12 cellular contexts compared by ENCODE assay signal in genomic region chr19:6633456-6633813, GRCh38. TPM values are rescaled to one million over a fixed set of nuclear protein-coding genes. Genes with fewer than 3 reads are reported as not detected.
DNase-seq lines count a peak whose midpoint lies in the region; ATAC-seq and TF ChIP-seq lines count a peak whose summit lies in the region.
"Not testable (repeated sequence)": the region's sequence is repeated elsewhere in the genome, so short reads cannot be mapped to it uniquely, and the experiment has no call there.
"Had no signal": no experiment of that assay in that cellular context is flagged by ENCODE, and none has a peak within 500 bp of the region (broad histone marks: within the 10 kb centered on the region; RNA-seq: fewer than 3 reads in every experiment).

No MANE protein-coding gene starts in this region.

- not testable (repeated sequence) for H3K18ac ChIP-seq in H9 (ENCODE audit: insufficient read length, low read depth, low read length)

- H2AK5ac ChIP-seq in H9 (ENCODE audit: insufficient read length, low read length), result not testable (repeated sequence)

- not testable (repeated sequence) for H3K23ac ChIP-seq in H9 (ENCODE audit: insufficient read length, low read depth, low read length)

- H3K79me1 ChIP-seq in H9 (ENCODE audit: insufficient read depth, low read depth, low read length, poor library complexity, severe bottlenecking), result not testable (repeated sequence)

- H3K27me3 Mint-ChIP-seq in H9 (ENCODE audit: low read depth), result peaks cover 20% of the 10 kb centered on the region
- not testable (repeated sequence) for H3K27me3 Mint-ChIP-seq in T-helper 17 cell; activated CD8-positive, alpha-beta T cell treated with anti-CD3 and anti-CD28 coated beads for 36 hours

- H4K5ac ChIP-seq in H9 (ENCODE audit: insufficient read length, low read depth, low read length), result not testable (repeated sequence)

- not testable (repeated sequence) for H2BK12ac ChIP-seq in H9 (ENCODE audit: insufficient read length, low read depth, low read length)

- not testable (repeated sequence) for H3K4ac ChIP-seq in H9 (ENCODE audit: low read depth, low read length)

- not testable (repeated sequence) for BruUV-seq in A673 (replicated peaks; lab: Mats Ljungman, UMichigan); OCI-LY7 (replicated peaks; lab: Mats Ljungman, UMichigan)

- H3K36me3 Mint-ChIP-seq in H9 (ENCODE audit: insufficient read depth in 1 of 3, low read depth in 3 of 3); T-helper 17 cell (ENCODE audit: low read depth); activated CD8-positive, alpha-beta T cell treated with anti-CD3 and anti-CD28 coated beads for 36 hours (ENCODE audit: low read depth): not testable (repeated sequence)

- H4K91ac ChIP-seq in H9 (ENCODE audit: insufficient read length, low read depth, low read length), result not testable (repeated sequence)

- not testable (repeated sequence) for H3T11ph ChIP-seq in H9 (ENCODE audit: low read length)

- CTCF ChIA-PET in A673 (lab: Charles Lee), result interaction anchor here (0.6 to 0.9 kb wide), 2 partner anchors 117 to 230 kb away, joined by 3 to 5 read pairs; no protein-coding TSS in a partner anchor
- CTCF ChIA-PET in OCI-LY7 (lab: Charles Lee; ENCODE audit: unreplicated experiment), result not testable (repeated sequence)
- CTCF ChIA-PET in activated CD8-positive, alpha-beta T cell treated with anti-CD3 and anti-CD28 coated beads for 36 hours (lab: Charles Lee), result interaction anchor here (0.7 to 4.6 kb wide), 21 partner anchors 9 to 311 kb away, joined by 3 to 37 read pairs (median 4); partner anchors contain the start of gene GPR108

- intact Hi-C loops in A673 (cut with micrococcal nuclease; ENCODE audit: unreplicated experiment) (loop anchor here (2.0 to 5.0 kb wide), 2 partner anchors 104 to 117 kb away; partner anchors contain the start of genes GPR108 and TRIP10), OCI-LY7 (cut with micrococcal nuclease; ENCODE audit: unreplicated experiment) (loop anchor here (1.0 to 2.0 kb wide), 3 partner anchors 43 to 117 kb away; partner anchors contain the start of genes CD70 and GPR108)
- intact Hi-C loops in activated CD8-positive, alpha-beta T cell treated with anti-CD3 and anti-CD28 coated beads for 36 hours (cut with micrococcal nuclease), result loop anchor here (2.0 to 5.0 kb wide), 2 partner anchors 116 to 229 kb away; no protein-coding TSS in a partner anchor

- not testable (repeated sequence) for H3K9me3 ChIP-seq in A673 (ENCODE audit: low read depth, low read length, poor library complexity, severe bottlenecking); H9 (ENCODE audit: control insufficient read depth, low read depth, low read length); OCI-LY7 (ENCODE audit: low read length); T-helper 17 cell (ENCODE audit: control insufficient read depth, low read length, poor library complexity, severe bottlenecking); cardiac muscle cell (ENCODE audit: low read depth); osteoblast (ENCODE audit: low read depth, low read length)

- H3K9me2 ChIP-seq in OCI-LY7 (ENCODE audit: insufficient read depth, low read length), result not testable (repeated sequence)

- H3K27ac Mint-ChIP-seq in H9; activated CD8-positive, alpha-beta T cell treated with anti-CD3 and anti-CD28 coated beads for 36 hours: not testable (repeated sequence)
- H3K27ac Mint-ChIP-seq in T-helper 17 cell, result peak overlapping the region; percentile 49

- WGBS in H9 (ENCODE audit: extremely low coverage, insufficient read length, low lambda C conversion rate), result no CpG with 5 or more reads among the region's 4 CpGs

- H2BK15ac ChIP-seq in H9 (ENCODE audit: low read depth, low read length), result not testable (repeated sequence)

- not testable (repeated sequence) for H3K9ac ChIP-seq in H9 (ENCODE audit: extremely low read depth, insufficient read length, low read length)

- peaks cover 15 to 53% of the 10 kb centered on the region in 2 experiments for H3K9me3 Mint-ChIP-seq in H9
- H3K9me3 Mint-ChIP-seq in activated CD8-positive, alpha-beta T cell treated with anti-CD3 and anti-CD28 coated beads for 36 hours, result not testable (repeated sequence)

- not testable (repeated sequence) for H2AFZ ChIP-seq in H9 (ENCODE audit: low read length); OCI-LY7 (ENCODE audit: low read length); osteoblast (ENCODE audit: low read length)

- not testable (repeated sequence) for ATAC-seq in T-helper 17 cell; activated CD8-positive, alpha-beta T cell treated with anti-CD3 and anti-CD28 coated beads for 36 hours

- POLR2A ChIA-PET in A673 (lab: Charles Lee; ENCODE audit: low non-redundant PET); activated CD8-positive, alpha-beta T cell treated with anti-CD3 and anti-CD28 coated beads for 36 hours (lab: Charles Lee): not testable (repeated sequence)
- POLR2A ChIA-PET in OCI-LY7 (lab: Charles Lee), result interaction anchor here (0.6 kb wide), 1 partner anchor 159 kb away, joined by 6 read pairs; no protein-coding TSS in a partner anchor

- H3K4me2 ChIP-seq in H9 (ENCODE audit: insufficient read depth, insufficient read length, low read length); OCI-LY7 (ENCODE audit: low read length); osteoblast (ENCODE audit: insufficient read depth, low read length): not testable (repeated sequence)

- not testable (repeated sequence) for H3K36me3 ChIP-seq in A673 (ENCODE audit: insufficient read depth, low read length, poor library complexity, severe bottlenecking); OCI-LY7 (ENCODE audit: insufficient read depth, low read length); cardiac muscle cell; osteoblast (ENCODE audit: insufficient read depth, low read length)

- not testable (repeated sequence) for DNase-seq in A673 (ENCODE audit: low spot score); H9; OCI-LY7 (ENCODE audit: low spot score); T-helper 17 cell; activated CD8-positive, alpha-beta T cell treated with anti-CD3 and anti-CD28 coated beads for 36 hours; cardiac muscle cell (ENCODE audit: low read depth in 1 of 2, low spot score in 1 of 2); osteoblast (ENCODE audit: insufficient read length, low spot score, missing footprints)

- H2BK5ac ChIP-seq in H9 (ENCODE audit: insufficient read length, low read length), result not testable (repeated sequence)

- H2BK120ac ChIP-seq in H9 (ENCODE audit: low read depth, low read length, poor library complexity, severe bottlenecking), result not testable (repeated sequence)

- H3K14ac ChIP-seq in H9 (ENCODE audit: insufficient read depth, low read length), result not testable (repeated sequence)

- H3K27me3 ChIP-seq in A673 (replicated peaks; ENCODE audit: insufficient read depth, low read depth, low read length, poor library complexity); H9 (ENCODE audit: insufficient read depth, low read length); cardiac muscle cell; osteoblast (ENCODE audit: insufficient read depth, low read length): not testable (repeated sequence)

- H3K4me1 Mint-ChIP-seq in H9, result not testable (repeated sequence)
- H3K4me1 Mint-ChIP-seq in T-helper 17 cell, result peaks cover 15% of the 10 kb centered on the region
- H3K4me1 Mint-ChIP-seq in activated CD8-positive, alpha-beta T cell treated with anti-CD3 and anti-CD28 coated beads for 36 hours (ENCODE audit: low read depth), result peaks cover 31% of the 10 kb centered on the region

- H3K56ac ChIP-seq in H9 (ENCODE audit: insufficient read length, low read depth, low read length), result not testable (repeated sequence)

- not testable (repeated sequence) for H3K4me3 ChIP-seq in A673 (ENCODE audit: low read depth, low read length, poor library complexity, severe bottlenecking); OCI-LY7 (ENCODE audit: low read depth, low read length, poor library complexity, severe bottlenecking); cardiac muscle cell; osteoblast (ENCODE audit: insufficient read depth, low read length)

- H3K27ac ChIP-seq in A673 (ENCODE audit: low read depth, low read length, poor library complexity, severe bottlenecking); H9 (ENCODE audit: insufficient read length, low read depth, low read length); OCI-LY7 (ENCODE audit: low read depth, low read length, poor library complexity, severe bottlenecking); cardiac muscle cell; osteoblast (ENCODE audit: low read depth, low read length): not testable (repeated sequence)

- H2BK20ac ChIP-seq in H9 (ENCODE audit: low read depth, low read length, poor library complexity, severe bottlenecking), result not testable (repeated sequence)

- TF ChIP-seq CTCF in A673 (conservative IDR thresholded peaks at IDR 0.05; ENCODE audit: low read depth, low read length) (peak; percentile 35), H9 (conservative IDR thresholded peaks at IDR 0.05) (peak; percentile 7; the same call in 1 of the 3 replicates), LNCAP (IDR thresholded peaks at IDR 0.05) (peak; percentile 7; the same call in 1 of the 2 replicates), OCI-LY7 (conservative IDR thresholded peaks at IDR 0.05; ENCODE audit: low read length) (peak; percentile 59; the same call in 1 of the 2 replicates), cardiac muscle cell (IDR thresholded peaks at IDR 0.05; ENCODE audit: low read depth, low read length) (peak; percentile 30), osteoblast (IDR thresholded peaks at IDR 0.05; ENCODE audit: extremely low read depth, low read depth, low read length) (peak; percentile 19)
- TF ChIP-seq CTCF in activated CD8-positive, alpha-beta T cell treated with anti-CD3 and anti-CD28 coated beads for 36 hours (IDR thresholded peaks at IDR 0.05), result peak; percentile 23

- not testable (repeated sequence) for H3K4me1 ChIP-seq in A673 (ENCODE audit: insufficient read depth, low read length, poor library complexity, severe bottlenecking); H9 (ENCODE audit: insufficient read depth, low read length); cardiac muscle cell (ENCODE audit: low read depth); osteoblast (ENCODE audit: insufficient read depth, low read length)
- peaks cover 33% of the 10 kb centered on the region for H3K4me1 ChIP-seq in OCI-LY7 (ENCODE audit: insufficient read depth, low read length, poor library complexity, severe bottlenecking)

- H3K23me2 ChIP-seq in H9 (ENCODE audit: insufficient read length, low read depth, low read length, poor library complexity, severe bottlenecking), result not testable (repeated sequence)

- not testable (repeated sequence) for H3K79me2 ChIP-seq in H9 (ENCODE audit: insufficient read depth, low read length); OCI-LY7 (ENCODE audit: insufficient read depth, low read depth, low read length); osteoblast (ENCODE audit: insufficient read depth, low read length)

- peak overlapping the region in 1 of 2 experiments; percentile 42; a peak in 1 of 5 replicates for H3K4me3 Mint-ChIP-seq in H9
- not testable (repeated sequence) for H3K4me3 Mint-ChIP-seq in T-helper 17 cell; activated CD8-positive, alpha-beta T cell treated with anti-CD3 and anti-CD28 coated beads for 36 hours

- H4K8ac ChIP-seq in H9 (replicated peaks; ENCODE audit: insufficient read length, low read depth, low read length), result not testable (repeated sequence)

- H4K20me1 ChIP-seq in H9 (ENCODE audit: control insufficient read depth, insufficient read depth, insufficient read length); OCI-LY7 (ENCODE audit: insufficient read depth, low read length); osteoblast (ENCODE audit: insufficient read depth, low read length): not testable (repeated sequence)

RNA-seq across cellular contexts. Expression of gene TNFSF14, which starts 36.5 kb away (rescaled TPM):
- total RNA-seq in A673 (2021) (not detected in 2 replicates), H9 (2021) (not detected in 2 replicates), OCI-LY7 (2022) (not detected in 2 replicates), T-helper 17 cell (1 to 10 TPM; 5.0 to 5.6 TPM), cardiac muscle cell (not detected in 2 replicates), osteoblast (not detected in 2 replicates)
- total RNA-seq in OCI-LY7 (2014; rRNA removed; shearing (Covaris generic)), result 0.05 TPM in 1 of 2 replicates, not detected in the other
- 10 to 100 TPM; 41.7 to 43.8 TPM for total RNA-seq in activated CD8-positive, alpha-beta T cell treated with anti-CD3 and anti-CD28 coated beads for 36 hours
- not detected in 2 replicates for polyA plus RNA-seq in cardiac muscle cell
- total RNA-seq: A172, GM23338 had no signal
- polyA plus RNA-seq: BJ, GM23338 had no signal

RNA-seq across cellular contexts. Expression of gene CD70, which starts 42.5 kb away (rescaled TPM):
- total RNA-seq in A673 (2021) (2.0 and 3.8 TPM in 2 replicates), H9 (2021) (1.2 and 1.3 TPM in 2 replicates), OCI-LY7 (2022) (80.5 and 88.2 TPM in 2 replicates), T-helper 17 cell (1 to 10 TPM; 3.0 to 4.5 TPM), cardiac muscle cell (not detected in 2 replicates), osteoblast (0.29 TPM in 1 of 2 replicates, not detected in the other)
- total RNA-seq in OCI-LY7 (2014; rRNA removed; shearing (Covaris generic)), result 111 and 165 TPM in 2 replicates
- total RNA-seq in activated CD8-positive, alpha-beta T cell treated with anti-CD3 and anti-CD28 coated beads for 36 hours, result 10 to 100 TPM; 24.6 to 26.2 TPM
- polyA plus RNA-seq in cardiac muscle cell, result 0.91 TPM in 1 of 2 replicates, not detected in the other
- total RNA-seq: HepG2 had no signal
- polyA plus RNA-seq: BJ had no signal

Comparison
In these comparisons a context has a peak if more than half of its experiments do, and no peak if none do; other contexts are left out.
1. CTCF ChIP-seq: peak in every context shown above with its lines; median percentile 59 in OCI-LY7; 35 in A673; 30 in cardiac muscle cell; 23 in activated CD8-positive, alpha-beta T cell treated with anti-CD3 and anti-CD28 coated beads for 36 hours; 19 in osteoblast; 7 in H9; 7 in LNCAP.
2. RNA of gene TNFSF14, which starts 36.5 kb away (total RNA-seq): 41.7 to 43.8 TPM in activated CD8-positive, alpha-beta T cell treated with anti-CD3 and anti-CD28 coated beads for 36 hours; 5.0 to 5.6 TPM in T-helper 17 cell, not detected in H9, not detected in A673, 0.05 TPM in OCI-LY7, not detected in cardiac muscle cell and not detected in osteoblast; every median in the first group is over 4 times any median in the second.